Comparison of ENCODE assay signal across 14 cellular contexts in the genomic region with DNA sequence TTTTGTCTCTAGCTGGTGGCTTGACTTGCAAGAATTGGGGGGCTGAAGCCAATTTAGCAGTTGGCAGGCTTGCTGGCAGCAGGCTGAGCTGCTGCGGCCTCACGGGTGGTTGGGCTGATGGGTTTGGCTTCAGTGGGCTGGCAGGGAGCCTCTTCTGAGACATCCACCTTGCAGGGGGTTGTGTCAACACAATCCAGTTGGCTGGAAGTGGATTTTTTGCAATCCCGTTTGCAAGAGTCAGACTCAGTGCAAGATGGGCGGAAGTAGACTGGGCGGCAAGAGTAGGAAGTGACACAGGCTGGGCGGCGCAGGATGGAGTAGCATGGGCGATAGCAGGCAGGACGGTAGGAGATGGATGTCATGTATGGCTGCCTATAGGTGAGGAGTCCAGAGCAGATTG. TPM values are rescaled to one million over a fixed set of nuclear protein-coding genes. Genes with fewer than 3 reads are reported as not detected.
DNase-seq lines count a peak whose midpoint lies in the region; ATAC-seq and TF ChIP-seq lines count a peak whose summit lies in the region.
"Had no signal": no experiment of that assay in that cellular context is flagged by ENCODE, and none has a peak within 500 bp of the region (broad histone marks: within the 10 kb centered on the region; RNA-seq: fewer than 3 reads in every experiment).

No MANE protein-coding gene starts in this region.

- H3K27me3 Mint-ChIP-seq in activated CD4-positive, alpha-beta memory T cell treated with anti-CD3 and anti-CD28 coated beads for 36 hours = no peaks in the 10 kb centered on the region
- peaks cover 4% of the 10 kb centered on the region for H3K27me3 Mint-ChIP-seq in chondrocyte (ENCODE audit: low read depth)

- ATAC-seq in Right ventricle myocardium inferior (no peak), left ventricle myocardium superior (no peak), upper lobe of left lung (ENCODE audit: low FRiP score in 2 of 2) (peak; percentile 48 to 68)
- ATAC-seq: WTC11 had no signal

- no peaks in the 10 kb centered on the region for H3K36me3 Mint-ChIP-seq in activated CD4-positive, alpha-beta memory T cell treated with anti-CD3 and anti-CD28 coated beads for 36 hours
- H3K36me3 Mint-ChIP-seq in chondrocyte (ENCODE audit: low read depth) = no peaks in the 10 kb centered on the region
- H3K36me3 Mint-ChIP-seq: WTC11 had no signal

- H3K4me1 Mint-ChIP-seq in activated CD4-positive, alpha-beta memory T cell treated with anti-CD3 and anti-CD28 coated beads for 36 hours (ENCODE audit: low read depth) = peaks cover 46% of the 10 kb centered on the region
- peaks cover 17% of the 10 kb centered on the region for H3K4me1 Mint-ChIP-seq in chondrocyte (ENCODE audit: low read depth)
- H3K4me1 Mint-ChIP-seq: WTC11 had no signal

- POLR2A ChIA-PET in activated CD4-positive, alpha-beta memory T cell treated with anti-CD3 and anti-CD28 coated beads for 36 hours (lab: Charles Lee) = no interaction called here

- no peak for TF ChIP-seq POLR2A in upper lobe of left lung (IDR thresholded peaks at IDR 0.05)

- H3K4me3 Mint-ChIP-seq in activated CD4-positive, alpha-beta memory T cell treated with anti-CD3 and anti-CD28 coated beads for 36 hours = no peak overlapping the region
- no peak overlapping the region for H3K4me3 Mint-ChIP-seq in chondrocyte (ENCODE audit: unreplicated experiment)
- H3K4me3 Mint-ChIP-seq: WTC11 had no signal

- H3K36me3 ChIP-seq in upper lobe of left lung = no peaks in the 10 kb centered on the region

- no peak overlapping the region for H3K4me3 ChIP-seq in upper lobe of left lung

- intact Hi-C loops in Right ventricle myocardium inferior (cut with DNase I) = loop anchor here (10.0 kb wide), 1 partner anchor 157 kb away; a partner anchor contains a TSS
- intact Hi-C loops in left ventricle myocardium superior (cut with micrococcal nuclease) = no loop called here
- intact Hi-C loops in activated CD4-positive, alpha-beta memory T cell treated with anti-CD3 and anti-CD28 coated beads for 36 hours (cut with micrococcal nuclease) = loop anchor here (2.0 kb wide), 2 partner anchors 15 to 31 kb away; no protein-coding TSS in a partner anchor

- H3K27me3 ChIP-seq in upper lobe of left lung = no peaks in the 10 kb centered on the region

- WGBS in upper lobe of left lung, 2 donors = 72 to 79% methylated on average over 6 to 9 of the region's 9 CpGs

- CTCF ChIA-PET in activated CD4-positive, alpha-beta memory T cell treated with anti-CD3 and anti-CD28 coated beads for 36 hours (lab: Charles Lee) = interaction anchor here (0.7 to 1.4 kb wide), 2 partner anchors 14 to 355 kb away, joined by 3 to 6 read pairs; no protein-coding TSS in a partner anchor

- TF ChIP-seq EP300 in upper lobe of left lung (IDR thresholded peaks at IDR 0.05) = no peak

- no peaks in the 10 kb centered on the region for H3K9me3 ChIP-seq in upper lobe of left lung
- H3K9me3 ChIP-seq: Caco-2 had no signal

- H3K4me1 ChIP-seq in upper lobe of left lung = peaks cover 0 to 13% (median 2%) of the 10 kb centered on the region in 4 donors
- H3K4me1 ChIP-seq: Caco-2 had no signal

- TF ChIP-seq CTCF in upper lobe of left lung (IDR thresholded peaks at IDR 0.05) = no peak
- TF ChIP-seq CTCF in chondrocyte (IDR thresholded peaks at IDR 0.05) = no peak

- H3K9me3 Mint-ChIP-seq in activated CD4-positive, alpha-beta memory T cell treated with anti-CD3 and anti-CD28 coated beads for 36 hours = no peaks in the 10 kb centered on the region
- H3K9me3 Mint-ChIP-seq in chondrocyte (ENCODE audit: low read depth) = no peaks in the 10 kb centered on the region
- H3K9me3 Mint-ChIP-seq: WTC11 had no signal

- H3K27ac ChIP-seq in upper lobe of left lung = peak overlapping the region in 2 of 4 donors; percentile 26 to 53

- DNase-seq in Right ventricle myocardium inferior (ENCODE audit: missing footprints) (peak; percentile 88), left ventricle myocardium superior (no peak), kidney tubule cell (ENCODE audit: low spot score) (peak; percentile 83), upper lobe of left lung (peak in 1 of 2 donors; percentile 49), MV-4-11 (lab: John Stamatoyannopoulos, UW) (no peak), chondrocyte (ENCODE audit: low spot score) (no peak), amniotic stem cell (lab: John Stamatoyannopoulos, UW) (no peak)
- DNase-seq in activated CD4-positive, alpha-beta memory T cell treated with anti-CD3 and anti-CD28 coated beads for 36 hours = no peak
- DNase-seq: Caco-2, GOT3, mammary epithelial cell, OCI-M1 had no signal

- peak overlapping the region; percentile 16 for H3K27ac Mint-ChIP-seq in activated CD4-positive, alpha-beta memory T cell treated with anti-CD3 and anti-CD28 coated beads for 36 hours
- no peak overlapping the region for H3K27ac Mint-ChIP-seq in chondrocyte (ENCODE audit: unreplicated experiment)
- H3K27ac Mint-ChIP-seq: WTC11 had no signal

RNA-seq across cellular contexts. Expression of a gene that starts 1.5 kb away (rescaled TPM):
- not detected for total RNA-seq in Right ventricle myocardium inferior
- not detected for total RNA-seq in left ventricle myocardium superior
- not detected for total RNA-seq in activated CD4-positive, alpha-beta memory T cell treated with anti-CD3 and anti-CD28 coated beads for 36 hours
- not detected for total RNA-seq in upper lobe of left lung
- not detected in 3 replicates for total RNA-seq in chondrocyte
- total RNA-seq: Caco-2, fibroblast of villous mesenchyme, mammary epithelial cell, WTC11 had no signal

RNA-seq across cellular contexts. Expression of a gene that starts 5.0 kb away (rescaled TPM):
- total RNA-seq in Right ventricle myocardium inferior (not detected), left ventricle myocardium superior (not detected), upper lobe of left lung (not detected), chondrocyte (not detected in 3 replicates)
- total RNA-seq in activated CD4-positive, alpha-beta memory T cell treated with anti-CD3 and anti-CD28 coated beads for 36 hours = not detected
- total RNA-seq: Caco-2, fibroblast of villous mesenchyme, WTC11 had no signal

RNA-seq across cellular contexts. Expression of a gene that starts 7.9 kb away (rescaled TPM):
- total RNA-seq in Right ventricle myocardium inferior (not detected), left ventricle myocardium superior (not detected), upper lobe of left lung (not detected), chondrocyte (not detected in 3 replicates)
- not detected for total RNA-seq in activated CD4-positive, alpha-beta memory T cell treated with anti-CD3 and anti-CD28 coated beads for 36 hours
- total RNA-seq: Caco-2, fibroblast of villous mesenchyme, mammary epithelial cell, WTC11 had no signal

RNA-seq across cellular contexts. Expression of a gene that starts 32.1 kb away (rescaled TPM):
- total RNA-seq in Right ventricle myocardium inferior (not detected), left ventricle myocardium superior (not detected), upper lobe of left lung (not detected), chondrocyte (not detected in 3 replicates)
- not detected for total RNA-seq in activated CD4-positive, alpha-beta memory T cell treated with anti-CD3 and anti-CD28 coated beads for 36 hours
- total RNA-seq: Caco-2, fibroblast of villous mesenchyme, mammary epithelial cell, WTC11 had no signal

RNA-seq across cellular contexts. Expression of a gene that starts 42.5 kb away (rescaled TPM):
- total RNA-seq in Right ventricle myocardium inferior (not detected), left ventricle myocardium superior (not detected), upper lobe of left lung (not detected), chondrocyte (not detected in 3 replicates)
- not detected for total RNA-seq in activated CD4-positive, alpha-beta memory T cell treated with anti-CD3 and anti-CD28 coated beads for 36 hours
- total RNA-seq: Caco-2, fibroblast of villous mesenchyme, mammary epithelial cell, WTC11 had no signal

Comparison
In these comparisons a context has a peak if more than half of its experiments do, and no peak if none do; other contexts are left out.
1. DNase-seq: peak in Right ventricle myocardium inferior (single experiment) and kidney tubule cell (single experiment); none in left ventricle myocardium superior (single experiment), activated CD4-positive, alpha-beta memory T cell treated with anti-CD3 and anti-CD28 coated beads for 36 hours (single experiment), MV-4-11 (single experiment), chondrocyte (single experiment) and amniotic stem cell (single experiment).
2. ATAC-seq: peak in upper lobe of left lung (2 of 2); none in Right ventricle myocardium inferior (single experiment) and left ventricle myocardium superior (single experiment).